ENCODE assay signal across 26 cellular contexts in genomic region chr2:70664525-70664924, GRCh38.
DNase-seq lines count a peak whose midpoint lies in the region; ATAC-seq, FAIRE-seq and TF ChIP-seq lines count a peak whose summit lies in the region.
"Had no signal": no experiment of that assay in that cellular context is flagged by ENCODE, and none has a peak within 500 bp of the region (broad histone marks: within the 10 kb centered on the region; RNA-seq: fewer than 3 reads in every experiment).

No MANE protein-coding gene starts in this region.

- CTCF ChIA-PET in K562 (lab: Yijun Ruan, JAX; ENCODE audit: low intra/inter-chr PET ratio), result no interaction called here

- no peaks in the 10 kb centered on the region for H3K27me3 Mint-ChIP-seq in stimulated activated naive CD8-positive, alpha-beta T cell treated with anti-CD3 and anti-CD28 coated beads, Interleukin-15, Interleukin-2, amounts not matched to agents 100 ng/mL and 50 ng/mL, for 24 hours
- H3K27me3 Mint-ChIP-seq: IgD-negative memory B cell, naive B cell had no signal

- H3K27me3 ChIP-seq in OCI-LY3 (ENCODE audit: low read depth, low read length) (no peaks in the 10 kb centered on the region), K562 (ENCODE audit: control insufficient read depth in 2 of 2, insufficient read depth in 2 of 2, low read length in 2 of 2) (no peaks in the 10 kb centered on the region)
- H3K27me3 ChIP-seq: colonic mucosa, hepatocyte, testis had no signal

- no peak for TF ChIP-seq RAD21 in K562 (CRISPR knock-in tag; conservative IDR thresholded peaks at IDR 0.05 in 1 of 2, IDR thresholded peaks at IDR 0.05 in 1 of 2)

- no peak for TF ChIP-seq CTCF in OCI-LY3 (IDR thresholded peaks at IDR 0.05; ENCODE audit: low read depth, low read length)
- TF ChIP-seq CTCF in K562 (IDR thresholded peaks at IDR 0.05 in 2 of 3, conservative IDR thresholded peaks at IDR 0.05 in 1 of 3; ENCODE audit: insufficient read depth in 2 of 3, low read depth in 1 of 3, low read length in 3 of 3), result no peak

- H3K9me3 ChIP-seq in OCI-LY3 (ENCODE audit: insufficient read depth, low read length) (no peaks in the 10 kb centered on the region), K562 (replicated peaks; ENCODE audit: control insufficient read depth, insufficient read depth, low read depth, low read length) (no peaks in the 10 kb centered on the region)
- H3K9me3 ChIP-seq: colonic mucosa, SK-N-SH, testis had no signal

- H3K27ac Mint-ChIP-seq in stimulated activated naive CD8-positive, alpha-beta T cell treated with anti-CD3 and anti-CD28 coated beads, Interleukin-15, Interleukin-2, amounts not matched to agents 100 ng/mL and 50 ng/mL, for 24 hours, result peak overlapping the region; percentile 17

- no TSS peak for BruUV-seq in K562 (replicated peaks; lab: Mats Ljungman, UMichigan)

- H2AFZ ChIP-seq in OCI-LY3 (ENCODE audit: low read depth, low read length) (peak overlapping the region; percentile 89), K562 (ENCODE audit: low read depth, low read length) (no peak overlapping the region)
- H2AFZ ChIP-seq: hepatocyte had no signal

- no peaks in the 10 kb centered on the region for H3K9me1 ChIP-seq in K562 (ENCODE audit: control insufficient read depth, insufficient read depth, low read length)

- peaks cover 4% of the 10 kb centered on the region for H3K9me3 Mint-ChIP-seq in stimulated activated naive CD8-positive, alpha-beta T cell treated with anti-CD3 and anti-CD28 coated beads, Interleukin-15, Interleukin-2, amounts not matched to agents 100 ng/mL and 50 ng/mL, for 24 hours
- H3K9me3 Mint-ChIP-seq: IgD-negative memory B cell had no signal

- in situ Hi-C loops in K562 (cut with MboI), result loop anchor here (10.0 kb wide), 1 partner anchor 280 kb away; no protein-coding TSS in a partner anchor

- H3K27ac ChIP-seq in OCI-LY3 (ENCODE audit: low read length) (no peak overlapping the region), K562 (ENCODE audit: extremely low read depth, low read depth, low read length) (no peak overlapping the region)
- H3K27ac ChIP-seq: colonic mucosa, hepatocyte, testis had no signal

- H3K79me2 ChIP-seq in OCI-LY3 (ENCODE audit: low read length) (no peaks in the 10 kb centered on the region), K562 (ENCODE audit: control insufficient read depth, insufficient read depth, low read length) (no peaks in the 10 kb centered on the region)
- H3K79me2 ChIP-seq: hepatocyte had no signal

- no peak for DNase-seq in stimulated activated naive CD8-positive, alpha-beta T cell treated with anti-CD3 and anti-CD28 coated beads, Interleukin-15, Interleukin-2, amounts not matched to agents 100 U/mL and 50 U/mL, for 24 hours
- DNase-seq in K562 (ENCODE audit: extremely low read depth in 1 of 4, low spot score in 3 of 4) (no peak), urothelium cell line (ENCODE audit: low spot score) (no peak), cerebellar nuclear complex (lab: John Stamatoyannopoulos, UW) (no peak)
- DNase-seq: activated CD8-positive, alpha-beta memory T cell treated with anti-CD3 and anti-CD28 coated beads for 24 hours; activated effector memory CD4-positive, alpha-beta T cell treated with anti-CD3 and anti-CD28 coated beads, Interleukin-2, amount 50 U/mL, for 16 hours; colonic mucosa; EL; mammary epithelial cell; naive B cell; NCI-H1417; NCI-H2171 treated with DMSO at 0.1 percent for 48 hours; NCI-H748 treated with DMSO at 0.1 percent for 48 hours; SK-N-SH; stimulated activated CD4-positive, alpha-beta T cell treated with anti-CD3 and anti-CD28 coated beads, Interleukin-4, amount 100 ng/mL, for 1 hour; testis had no signal

- intact Hi-C loops in K562 (cut with micrococcal nuclease), result no loop called here

- H3K4me2 ChIP-seq in OCI-LY3 (ENCODE audit: low read length) (peak overlapping the region; percentile 46), K562 (ENCODE audit: insufficient read depth, low read length) (no peak overlapping the region)
- H3K4me2 ChIP-seq: hepatocyte, SK-N-SH had no signal

- no peaks in the 10 kb centered on the region for H4K20me1 ChIP-seq in OCI-LY3 (ENCODE audit: insufficient read depth, low read length)
- no peaks in the 10 kb centered on the region for H4K20me1 ChIP-seq in K562 (replicated peaks; ENCODE audit: control insufficient read depth, insufficient read depth, low read length)

- no peak for TF ChIP-seq POLR2A in K562 (conservative IDR thresholded peaks at IDR 0.05)

- H3K4me3 ChIP-seq in OCI-LY3 (ENCODE audit: low read length) (peak overlapping the region; percentile 11; the same call in 1 of the 2 replicates), K562 (no peak overlapping the region)
- H3K4me3 ChIP-seq: colonic mucosa, hepatocyte, testis had no signal

- H3K4me1 ChIP-seq in OCI-LY3 (ENCODE audit: low read length), result peaks cover 9% of the 10 kb centered on the region
- no peaks in the 10 kb centered on the region for H3K4me1 ChIP-seq in K562 (replicated peaks in 1 of 2; ENCODE audit: control insufficient read depth in 2 of 2, insufficient read depth in 2 of 2, low read length in 2 of 2)
- H3K4me1 ChIP-seq: colonic mucosa had no signal

- H3K36me3 Mint-ChIP-seq in stimulated activated naive CD8-positive, alpha-beta T cell treated with anti-CD3 and anti-CD28 coated beads, Interleukin-15, Interleukin-2, amounts not matched to agents 100 ng/mL and 50 ng/mL, for 24 hours (ENCODE audit: low read depth), result peaks cover 3% of the 10 kb centered on the region

- H3K36me3 ChIP-seq in OCI-LY3 (replicated peaks; ENCODE audit: low read depth, low read length) (no peaks in the 10 kb centered on the region), K562 (ENCODE audit: control insufficient read depth, insufficient read depth, low read length) (peaks cover 48% of the 10 kb centered on the region; the same call in 2 of the 3 replicates)
- H3K36me3 ChIP-seq: colonic mucosa had no signal

- ATAC-seq in stimulated activated naive CD8-positive, alpha-beta T cell treated with anti-CD3 and anti-CD28 coated beads, Interleukin-15, Interleukin-2, amounts not matched to agents 100 U/mL and 50 U/mL, for 24 hours, result no peak
- ATAC-seq in K562 (no peak), HG03025 (IDR thresholded peaks at IDR 0.05; ENCODE audit: low FRiP score, unreplicated experiment) (no peak), GM21381 (IDR thresholded peaks at IDR 0.05; ENCODE audit: unreplicated experiment) (no peak)

- WGBS in K562 (ENCODE audit: insufficient coverage, low coverage, missing lambda C conversion rate), result 94% methylated on average over 7 of the region's 7 CpGs

- H3K4me3 Mint-ChIP-seq in stimulated activated naive CD8-positive, alpha-beta T cell treated with anti-CD3 and anti-CD28 coated beads, Interleukin-15, Interleukin-2, amounts not matched to agents 100 ng/mL and 50 ng/mL, for 24 hours, result no peak overlapping the region
- H3K4me3 Mint-ChIP-seq: IgD-negative memory B cell had no signal

- TF ChIP-seq EP300 in K562 (IDR thresholded peaks at IDR 0.05; ENCODE audit: low read length), result no peak

- H3K9ac ChIP-seq in OCI-LY3 (ENCODE audit: low read length) (no peak overlapping the region), K562 (ENCODE audit: insufficient read depth in 1 of 2, low read depth in 2 of 2, low read length in 2 of 2) (no peak overlapping the region)
- H3K9ac ChIP-seq: SK-N-SH had no signal

- peaks cover 9% of the 10 kb centered on the region for H3K4me1 Mint-ChIP-seq in stimulated activated naive CD8-positive, alpha-beta T cell treated with anti-CD3 and anti-CD28 coated beads, Interleukin-15, Interleukin-2, amounts not matched to agents 100 ng/mL and 50 ng/mL, for 24 hours (ENCODE audit: low read depth)

- POLR2A ChIA-PET in K562 (lab: Yijun Ruan, JAX), result interaction anchor here (0.7 to 1.2 kb wide), 2 partner anchors 10 to 17 kb away, joined by 3 to 4 read pairs; no protein-coding TSS in a partner anchor

- FAIRE-seq in K562 (lab: Jason Lieb, UNC) (no peak), urothelium cell line (lab: Jason Lieb, UNC) (peak; percentile 98)
- FAIRE-seq: endothelial cell of umbilical vein, H54, keratinocyte, TTC549 had no signal

TF ChIP-seq in K562, 482 proteins besides CTCF, POLR2A, EP300 and RAD21:
- TF ChIP-seq ESRRA (IDR thresholded peaks at IDR 0.05; ENCODE audit: borderline replicate concordance, low read depth) (no peak), ZBTB43 (CRISPR knock-in tag; IDR thresholded peaks at IDR 0.05) (peak; percentile 93), MYNN (IDR thresholded peaks at IDR 0.05) (0 out of 2 replicates have a peak, but pooled peaks have one; percentile 30), MYNN (CRISPR knock-in tag; IDR thresholded peaks at IDR 0.05) (no peak)
TF ChIP-seq in K562: peak in this region for 2.
